Comparison of ENCODE assay signal across 9 cellular contexts in genomic region chr1:165884690-165885304, GRCh38. TPM values are rescaled to one million over a fixed set of nuclear protein-coding genes. Genes with fewer than 3 reads are reported as not detected.
A peak's percentile ranks its signal among the peaks of the same experiment; 100 is the strongest.
DNase-seq lines count a peak whose midpoint lies in the region; ATAC-seq and TF ChIP-seq lines count a peak whose summit lies in the region.
"Had no signal": no experiment of that assay in that cellular context is flagged by ENCODE, and none has a peak within 500 bp of the region (broad histone marks: within the 10 kb centered on the region; RNA-seq: fewer than 3 reads in every experiment).

No MANE protein-coding gene starts in this region.

- DNase-seq in NAMALWA (ENCODE audit: low spot score) (peak; percentile 66), endothelial cell (ENCODE audit: low spot score) (no peak), retina (peak; percentile 24), glutamatergic neuron (no peak), SHP77 treated with DMSO at 0.1 percent for 48 hours (lab: John Stamatoyannopoulos, UW) (no peak)
- no peak for DNase-seq in CD8-positive, alpha-beta T cell
- no peak for DNase-seq in stimulated activated CD4-positive, alpha-beta T cell treated with anti-CD3 and anti-CD28 coated beads, Interleukin-4, amount 100 ng/mL, for 1 hour
- DNase-seq: activated naive CD8-positive, alpha-beta T cell treated with anti-CD3 and anti-CD28 coated beads, Interleukin-2, amount 50 U/mL, for 24 hours had no signal

- intact Hi-C loops in CD8-positive, alpha-beta T cell (cut with DNase I, micrococcal nuclease): no loop called here

- H3K9me3 Mint-ChIP-seq in endothelial cell (ENCODE audit: unreplicated experiment): no peaks in the 10 kb centered on the region
- H3K9me3 Mint-ChIP-seq in glutamatergic neuron (ENCODE audit: unreplicated experiment): peaks cover 2% of the 10 kb centered on the region
- H3K9me3 Mint-ChIP-seq in CD8-positive, alpha-beta T cell: no peaks in the 10 kb centered on the region
- H3K9me3 Mint-ChIP-seq: activated naive CD8-positive, alpha-beta T cell treated with anti-CD3 and anti-CD28 coated beads, Interleukin-2, amount 50 U/mL, for 24 hours had no signal

- POLR2A ChIA-PET in CD8-positive, alpha-beta T cell (lab: Charles Lee): interaction anchor here (0.6 kb wide), 1 partner anchor 150 kb away, joined by 5 read pairs; no protein-coding TSS in a partner anchor

- ATAC-seq in GM19463 (IDR thresholded peaks at IDR 0.05; ENCODE audit: unreplicated experiment): peak; percentile 51
- ATAC-seq in CD8-positive, alpha-beta T cell: no peak
- ATAC-seq: activated naive CD8-positive, alpha-beta T cell treated with anti-CD3 and anti-CD28 coated beads, Interleukin-2, amount 50 U/mL, for 24 hours had no signal

- TF ChIP-seq CTCF in endothelial cell (IDR thresholded peaks at IDR 0.05; ENCODE audit: unreplicated experiment) (no peak), glutamatergic neuron (IDR thresholded peaks at IDR 0.05; ENCODE audit: partially characterized antibody, unreplicated experiment) (no peak)
- no peak for TF ChIP-seq CTCF in CD8-positive, alpha-beta T cell (IDR thresholded peaks at IDR 0.05)

- H3K4me3 Mint-ChIP-seq in endothelial cell (ENCODE audit: unreplicated experiment) (no peak overlapping the region), glutamatergic neuron (ENCODE audit: unreplicated experiment) (no peak overlapping the region)
- H3K4me3 Mint-ChIP-seq in CD8-positive, alpha-beta T cell: no peak overlapping the region
- H3K4me3 Mint-ChIP-seq: activated naive CD8-positive, alpha-beta T cell treated with anti-CD3 and anti-CD28 coated beads, Interleukin-2, amount 50 U/mL, for 24 hours had no signal

- H3K27me3 Mint-ChIP-seq in endothelial cell (ENCODE audit: unreplicated experiment): peaks cover 1% of the 10 kb centered on the region
- no peaks in the 10 kb centered on the region for H3K27me3 Mint-ChIP-seq in glutamatergic neuron (ENCODE audit: unreplicated experiment)
- no peaks in the 10 kb centered on the region for H3K27me3 Mint-ChIP-seq in CD8-positive, alpha-beta T cell (ENCODE audit: low read depth)
- H3K27me3 Mint-ChIP-seq: activated naive CD8-positive, alpha-beta T cell treated with anti-CD3 and anti-CD28 coated beads, Interleukin-2, amount 50 U/mL, for 24 hours had no signal

- no peak overlapping the region for H3K27ac ChIP-seq in CD8-positive, alpha-beta T cell (ENCODE audit: low read depth, low read length)

- no peak overlapping the region for H3K4me3 ChIP-seq in CD8-positive, alpha-beta T cell (ENCODE audit: low read depth, low read length)

- no peaks in the 10 kb centered on the region for H3K36me3 ChIP-seq in CD8-positive, alpha-beta T cell (ENCODE audit: insufficient read depth, low read length)

- no peaks in the 10 kb centered on the region for H3K9me3 ChIP-seq in CD8-positive, alpha-beta T cell (ENCODE audit: low read length)

- H3K36me3 Mint-ChIP-seq in endothelial cell (ENCODE audit: low read depth, unreplicated experiment) (peaks cover 5% of the 10 kb centered on the region), glutamatergic neuron (ENCODE audit: unreplicated experiment) (no peaks in the 10 kb centered on the region)
- no peaks in the 10 kb centered on the region for H3K36me3 Mint-ChIP-seq in CD8-positive, alpha-beta T cell

- H3K4me1 ChIP-seq in CD8-positive, alpha-beta T cell (ENCODE audit: insufficient read depth, low read length): no peaks in the 10 kb centered on the region

- H3K4me1 Mint-ChIP-seq in endothelial cell (ENCODE audit: unreplicated experiment) (peaks cover 39% of the 10 kb centered on the region), glutamatergic neuron (ENCODE audit: low read depth, unreplicated experiment) (peaks cover 1% of the 10 kb centered on the region)
- H3K4me1 Mint-ChIP-seq in CD8-positive, alpha-beta T cell (ENCODE audit: low read depth): peaks cover 5% of the 10 kb centered on the region

- H3K27ac Mint-ChIP-seq in endothelial cell (ENCODE audit: unreplicated experiment): peak overlapping the region; percentile 94
- no peak overlapping the region for H3K27ac Mint-ChIP-seq in glutamatergic neuron (ENCODE audit: unreplicated experiment)
- no peak overlapping the region for H3K27ac Mint-ChIP-seq in CD8-positive, alpha-beta T cell

- CTCF ChIA-PET in CD8-positive, alpha-beta T cell (lab: Charles Lee): interaction anchor here (1.1 to 1.4 kb wide), 2 partner anchors 29 to 283 kb away, joined by 4 to 7 read pairs; no protein-coding TSS in a partner anchor

- H3K27me3 ChIP-seq in CD8-positive, alpha-beta T cell (ENCODE audit: insufficient read depth, low read length): no peaks in the 10 kb centered on the region

RNA-seq across cellular contexts. Expression of gene UCK2, which starts 57.4 kb away (rescaled TPM):
- total RNA-seq in endothelial cell (ENCODE audit: unreplicated experiment) (52.9 TPM), glutamatergic neuron (ENCODE audit: unreplicated experiment) (29.9 TPM)
- 1 to 10 TPM; 1.1 to 1.7 TPM for total RNA-seq in CD8-positive, alpha-beta T cell

Comparison
In these comparisons a context has a peak if more than half of its experiments do, and no peak if none do; other contexts are left out.
1. DNase-seq: peak in NAMALWA (single experiment) and retina (single experiment); none in endothelial cell (single experiment), glutamatergic neuron (single experiment), CD8-positive, alpha-beta T cell (0 of 7), stimulated activated CD4-positive, alpha-beta T cell treated with anti-CD3 and anti-CD28 coated beads, Interleukin-4, amount 100 ng/mL, for 1 hour (single experiment) and SHP77 treated with DMSO at 0.1 percent for 48 hours (single experiment).
2. RNA of gene UCK2, which starts 57.4 kb away (total RNA-seq): 52.9 TPM in endothelial cell (single experiment) and 29.9 TPM in glutamatergic neuron (single experiment); 1.1 to 1.7 TPM in CD8-positive, alpha-beta T cell; every median in the first group is over 10 times any median in the second.